18 cellular contexts compared by ENCODE assay signal in genomic region chr1:7572654-7573152, GRCh38.
DNase-seq lines count a peak whose midpoint lies in the region; ATAC-seq and TF ChIP-seq lines count a peak whose summit lies in the region.
"Had no signal": no experiment of that assay in that cellular context is flagged by ENCODE, and none has a peak within 500 bp of the region (broad histone marks: within the 10 kb centered on the region; RNA-seq: fewer than 3 reads in every experiment).

No MANE protein-coding gene starts in this region.

- TF ChIP-seq CTCF in colonic mucosa (IDR thresholded peaks at IDR 0.05), result no peak
- no peak for TF ChIP-seq CTCF in omental fat pad (IDR thresholded peaks at IDR 0.05)

- H3K36me3 ChIP-seq in colonic mucosa, result no peaks in the 10 kb centered on the region

- no peaks in the 10 kb centered on the region for H3K9me3 ChIP-seq in colonic mucosa

- peak; percentile 65 for DNase-seq in CMK (ENCODE audit: low read depth)
- DNase-seq in NCI-H2029 treated with DMSO at 0.1 percent for 48 hours (lab: John Stamatoyannopoulos, UW), result peak; percentile 70
- DNase-seq in colonic mucosa, result peak; percentile 81
- no peak for DNase-seq in omental fat pad (ENCODE audit: low spot score)
- DNase-seq in 8988T, result no peak
- DNase-seq: activated CD4-positive, alpha-beta T cell treated with anti-CD3 and anti-CD28 coated beads, Interleukin-2, amount 50 U/mL, for 48 hours; activated naive CD4-positive, alpha-beta T cell treated with anti-CD3 and anti-CD28 coated beads, Interleukin-2, amount 50 U/mL, for 16 hours; activated T-cell treated with anti-CD3 and anti-CD28 coated beads, Interleukin-2, amount 50 U/mL, for 1 hour; GDM1; head of caudate nucleus; mesendoderm; NCI-H1048; NCI-H774; retina had no signal

- H3K27ac ChIP-seq in colonic mucosa, result no peak overlapping the region

- peak; percentile 55 for ATAC-seq in omental fat pad (ENCODE audit: low FRiP score)
- ATAC-seq in HG03520 (IDR thresholded peaks at IDR 0.05; ENCODE audit: unreplicated experiment), result no peak
- ATAC-seq in HG02840 (IDR thresholded peaks at IDR 0.05; ENCODE audit: low FRiP score, unreplicated experiment), result no peak
- no peak for ATAC-seq in HG03439 (IDR thresholded peaks at IDR 0.05; ENCODE audit: unreplicated experiment)
- ATAC-seq: Panc1 had no signal

- intact Hi-C loops in colonic mucosa (cut with DNase I), result no loop called here

- H3K4me1 ChIP-seq in colonic mucosa, result no peaks in the 10 kb centered on the region

- no peak overlapping the region for H3K9ac ChIP-seq in colonic mucosa (ENCODE audit: low read depth in 2 of 2, low read length in 2 of 2)

- H3K4me3 ChIP-seq in colonic mucosa, result no peak overlapping the region

- H3K27me3 ChIP-seq in colonic mucosa, result no peaks in the 10 kb centered on the region

Comparison
In these comparisons a context has a peak if more than half of its experiments do, and no peak if none do; other contexts are left out.
1. DNase-seq: peak in CMK (single experiment), NCI-H2029 treated with DMSO at 0.1 percent for 48 hours (single experiment) and colonic mucosa (single experiment); none in omental fat pad (single experiment) and 8988T (single experiment).